In the genomic region with DNA sequence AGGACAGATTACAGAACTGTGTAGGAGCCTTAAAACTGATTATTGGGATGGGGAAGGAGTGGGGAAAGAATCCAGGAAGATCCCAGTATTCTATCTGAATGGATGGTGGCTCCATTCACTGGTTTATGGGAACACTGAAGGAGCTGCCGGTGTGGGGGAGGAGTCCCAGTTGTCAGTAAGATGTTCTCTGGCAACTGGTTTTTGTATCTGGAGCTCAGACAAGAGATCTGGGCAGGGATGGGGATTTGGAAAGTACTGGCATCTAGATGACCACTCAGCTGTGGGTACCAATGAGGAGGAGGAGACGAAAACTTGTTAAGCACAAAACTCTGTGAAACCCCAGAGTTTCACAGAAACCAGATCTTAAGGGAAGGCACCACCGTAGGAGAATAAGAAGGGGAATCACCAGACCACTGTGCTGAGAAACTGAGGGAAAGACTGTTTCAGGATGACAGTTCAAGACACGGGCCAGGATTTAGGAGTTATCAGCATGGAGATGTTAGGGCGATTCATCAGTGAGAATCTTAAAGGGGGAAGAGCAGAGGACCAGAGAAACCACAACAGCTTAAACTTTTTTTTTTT, we compare ENCODE assay signal across 1 cellular context.
TF ChIP-seq lines count a peak whose summit lies in the region.

No MANE protein-coding gene starts in this region.

TF ChIP-seq in GM12878, 131 proteins besides CTCF, POLR2A, EP300 and RAD21 (continued from another document):
- TF ChIP-seq NFIC (IDR thresholded peaks at IDR 0.05; ENCODE audit: low read depth, low read length) (peak; percentile 60; the same call in 1 of the 2 replicates), EED (IDR thresholded peaks at IDR 0.05; ENCODE audit: low read depth) (peak; percentile 94), JUNB (IDR thresholded peaks at IDR 0.05) (peak; percentile 44; the same call in 1 of the 2 replicates), CBFB (IDR thresholded peaks at IDR 0.05; ENCODE audit: low read depth) (0 out of 2 replicates have a peak, but pooled peaks have one; percentile 33), HCFC1 (IDR thresholded peaks at IDR 0.05; ENCODE audit: low read length) (no peak), RUNX3 (IDR thresholded peaks at IDR 0.05; ENCODE audit: low read length) (peak; percentile 83; the same call in 1 of the 2 replicates), CBX3 (IDR thresholded peaks at IDR 0.05; ENCODE audit: borderline replicate concordance, low read depth) (no peak), BHLHE40 (IDR thresholded peaks at IDR 0.05; ENCODE audit: borderline replicate concordance in 1 of 2, low read depth in 2 of 2, low read length in 1 of 2) (peak in 1 of 2 experiments; percentile 24; a peak in 1 of 4 replicates), IKZF2 (IDR thresholded peaks at IDR 0.05) (peak; percentile 38 to 59; a peak in 2 of 4 replicates)
